ENCODE assay signal across 1 cellular context in the genomic region with DNA sequence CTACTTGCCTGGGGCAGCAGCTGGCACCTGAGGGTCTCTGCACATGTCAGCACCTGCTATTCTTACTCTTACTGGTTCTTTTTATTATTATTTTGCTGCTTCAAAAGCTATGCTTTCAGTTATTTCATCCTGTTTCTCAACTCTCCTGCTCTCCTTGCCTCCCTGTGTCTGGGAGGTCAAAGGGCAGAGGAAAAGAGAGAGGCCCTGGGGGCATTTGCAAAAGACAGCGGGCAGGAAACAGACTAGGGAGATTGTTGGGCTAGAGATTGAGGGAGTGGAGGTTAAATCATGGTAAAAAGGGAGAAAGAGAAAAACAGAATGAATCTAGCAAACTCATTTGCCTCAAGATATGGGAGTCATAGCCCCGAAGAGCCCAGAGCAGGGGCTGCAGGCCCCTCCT.
TF ChIP-seq lines count a peak whose summit lies in the region.

No MANE protein-coding gene starts in this region.

TF ChIP-seq in HCT116, 20 proteins besides CTCF, POLR2A, EP300 and RAD21 (continued from another document):
- TF ChIP-seq, protein P1, sequence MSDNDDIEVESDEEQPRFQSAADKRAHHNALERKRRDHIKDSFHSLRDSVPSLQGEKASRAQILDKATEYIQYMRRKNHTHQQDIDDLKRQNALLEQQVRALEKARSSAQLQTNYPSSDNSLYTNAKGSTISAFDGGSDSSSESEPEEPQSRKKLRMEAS (IDR thresholded peaks at IDR 0.05) = no peak
- TF ChIP-seq TCF7L2 (IDR thresholded peaks at IDR 0.05; ENCODE audit: borderline replicate concordance, extremely low read depth, insufficient read depth, insufficient read length) (no peak), ZNF274 (IDR thresholded peaks at IDR 0.05; ENCODE audit: low read depth, low read length) (no peak), SIN3A (IDR thresholded peaks at IDR 0.05; ENCODE audit: low read depth) (no peak), POLR2AphosphoS5 (IDR thresholded peaks at IDR 0.05; ENCODE audit: low read depth, low read length) (no peak), JUND (IDR thresholded peaks at IDR 0.05) (no peak), EZH2 (IDR thresholded peaks at IDR 0.05) (no peak), ZFX (IDR thresholded peaks at IDR 0.05) (no peak), CEBPB (IDR thresholded peaks at IDR 0.05; ENCODE audit: low read depth) (no peak), FOSL1 (IDR thresholded peaks at IDR 0.05; ENCODE audit: low read depth) (no peak), EZH2phosphoT487 (IDR thresholded peaks at IDR 0.05; ENCODE audit: borderline replicate concordance) (no peak), CBX3 (IDR thresholded peaks at IDR 0.05; ENCODE audit: low read depth) (no peak), SRF (IDR thresholded peaks at IDR 0.05; ENCODE audit: low read depth) (no peak)
- TF ChIP-seq, protein P2, sequence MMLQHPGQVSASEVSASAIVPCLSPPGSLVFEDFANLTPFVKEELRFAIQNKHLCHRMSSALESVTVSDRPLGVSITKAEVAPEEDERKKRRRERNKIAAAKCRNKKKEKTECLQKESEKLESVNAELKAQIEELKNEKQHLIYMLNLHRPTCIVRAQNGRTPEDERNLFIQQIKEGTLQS (IDR thresholded peaks at IDR 0.05) = no peak
- TF ChIP-seq, protein P3, sequence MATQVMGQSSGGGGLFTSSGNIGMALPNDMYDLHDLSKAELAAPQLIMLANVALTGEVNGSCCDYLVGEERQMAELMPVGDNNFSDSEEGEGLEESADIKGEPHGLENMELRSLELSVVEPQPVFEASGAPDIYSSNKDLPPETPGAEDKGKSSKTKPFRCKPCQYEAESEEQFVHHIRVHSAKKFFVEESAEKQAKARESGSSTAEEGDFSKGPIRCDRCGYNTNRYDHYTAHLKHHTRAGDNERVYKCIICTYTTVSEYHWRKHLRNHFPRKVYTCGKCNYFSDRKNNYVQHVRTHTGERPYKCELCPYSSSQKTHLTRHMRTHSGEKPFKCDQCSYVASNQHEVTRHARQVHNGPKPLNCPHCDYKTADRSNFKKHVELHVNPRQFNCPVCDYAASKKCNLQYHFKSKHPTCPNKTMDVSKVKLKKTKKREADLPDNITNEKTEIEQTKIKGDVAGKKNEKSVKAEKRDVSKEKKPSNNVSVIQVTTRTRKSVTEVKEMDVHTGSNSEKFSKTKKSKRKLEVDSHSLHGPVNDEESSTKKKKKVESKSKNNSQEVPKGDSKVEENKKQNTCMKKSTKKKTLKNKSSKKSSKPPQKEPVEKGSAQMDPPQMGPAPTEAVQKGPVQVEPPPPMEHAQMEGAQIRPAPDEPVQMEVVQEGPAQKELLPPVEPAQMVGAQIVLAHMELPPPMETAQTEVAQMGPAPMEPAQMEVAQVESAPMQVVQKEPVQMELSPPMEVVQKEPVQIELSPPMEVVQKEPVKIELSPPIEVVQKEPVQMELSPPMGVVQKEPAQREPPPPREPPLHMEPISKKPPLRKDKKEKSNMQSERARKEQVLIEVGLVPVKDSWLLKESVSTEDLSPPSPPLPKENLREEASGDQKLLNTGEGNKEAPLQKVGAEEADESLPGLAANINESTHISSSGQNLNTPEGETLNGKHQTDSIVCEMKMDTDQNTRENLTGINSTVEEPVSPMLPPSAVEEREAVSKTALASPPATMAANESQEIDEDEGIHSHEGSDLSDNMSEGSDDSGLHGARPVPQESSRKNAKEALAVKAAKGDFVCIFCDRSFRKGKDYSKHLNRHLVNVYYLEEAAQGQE (IDR thresholded peaks at IDR 0.05; ENCODE audit: low read depth) = no peak
TF ChIP-seq in HCT116: peak in this region for 0.
